In the genomic region with DNA sequence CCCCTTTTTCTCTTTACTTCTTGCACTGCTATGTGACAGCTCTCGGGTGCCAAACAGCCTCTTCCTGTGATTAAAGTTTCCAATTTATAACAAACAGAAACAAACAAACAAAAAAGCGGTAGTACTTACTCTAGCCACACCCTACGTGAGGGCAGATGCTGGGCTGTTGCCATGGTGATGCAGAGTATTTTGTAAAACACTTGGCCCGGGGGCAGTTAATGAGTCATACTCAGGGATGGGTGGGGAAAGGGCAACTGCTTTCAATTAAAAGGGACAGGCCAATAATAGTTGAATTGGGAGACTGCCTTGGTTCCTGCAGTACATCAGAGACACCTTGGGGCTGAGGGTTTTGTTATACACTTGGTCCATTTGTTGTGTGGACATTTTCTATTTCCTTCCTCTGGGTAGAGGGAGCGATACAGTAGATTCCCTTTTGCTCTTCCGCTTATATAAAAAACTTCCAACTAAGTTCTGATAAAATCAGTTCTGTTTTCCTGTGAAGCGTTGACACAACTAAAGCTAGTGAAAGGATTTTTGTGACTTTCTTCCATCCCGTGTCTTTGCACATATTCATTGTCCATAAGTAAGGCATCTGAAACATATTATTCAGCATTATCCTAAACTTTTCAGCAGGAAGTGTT, we compare ENCODE assay signal across 1 cellular context.
A peak's percentile ranks its signal among the peaks of the same experiment; 100 is the strongest.
TF ChIP-seq lines count a peak whose summit lies in the region.

No MANE protein-coding gene starts in this region.

TF ChIP-seq in HEK293, 187 proteins besides CTCF, POLR2A, EP300 and RAD21 (continued from another document):
- TF ChIP-seq SCRT2 (tag by site-specific recombination; IDR thresholded peaks at IDR 0.05) (no peak), ZNF169 (tag by site-specific recombination; IDR thresholded peaks at IDR 0.05) (no peak), ZNF658 (tag by site-specific recombination; IDR thresholded peaks at IDR 0.05) (no peak), ZBTB1 (tag by site-specific recombination; IDR thresholded peaks at IDR 0.05) (no peak), ZFP41 (tag by site-specific recombination; IDR thresholded peaks at IDR 0.05; ENCODE audit: borderline replicate concordance) (no peak), ZNF621 (tag by site-specific recombination; IDR thresholded peaks at IDR 0.05) (no peak), KLF9 (tag by site-specific recombination; IDR thresholded peaks at IDR 0.05; ENCODE audit: low read depth) (0 out of 2 replicates have a peak, but pooled peaks have one; percentile 29), ZNF211 (tag by site-specific recombination; IDR thresholded peaks at IDR 0.05; ENCODE audit: low read depth) (no peak), SALL2 (tag by site-specific recombination; IDR thresholded peaks at IDR 0.05; ENCODE audit: borderline replicate concordance) (no peak), ZNF157 (tag by site-specific recombination; IDR thresholded peaks at IDR 0.05) (no peak), SCRT1 (tag by site-specific recombination; IDR thresholded peaks at IDR 0.05; ENCODE audit: borderline replicate concordance) (no peak), ZNF791 (tag by site-specific recombination; IDR thresholded peaks at IDR 0.05) (no peak), ZNF274 (IDR thresholded peaks at IDR 0.05; ENCODE audit: low read length) (no peak), ZNF274 (tag by site-specific recombination; IDR thresholded peaks at IDR 0.05; ENCODE audit: borderline replicate concordance) (no peak), KLF1 (tag by site-specific recombination; IDR thresholded peaks at IDR 0.05) (peak; percentile 84), ZNF549 (tag by site-specific recombination; IDR thresholded peaks at IDR 0.05) (no peak)
- TF ChIP-seq, protein P1, sequence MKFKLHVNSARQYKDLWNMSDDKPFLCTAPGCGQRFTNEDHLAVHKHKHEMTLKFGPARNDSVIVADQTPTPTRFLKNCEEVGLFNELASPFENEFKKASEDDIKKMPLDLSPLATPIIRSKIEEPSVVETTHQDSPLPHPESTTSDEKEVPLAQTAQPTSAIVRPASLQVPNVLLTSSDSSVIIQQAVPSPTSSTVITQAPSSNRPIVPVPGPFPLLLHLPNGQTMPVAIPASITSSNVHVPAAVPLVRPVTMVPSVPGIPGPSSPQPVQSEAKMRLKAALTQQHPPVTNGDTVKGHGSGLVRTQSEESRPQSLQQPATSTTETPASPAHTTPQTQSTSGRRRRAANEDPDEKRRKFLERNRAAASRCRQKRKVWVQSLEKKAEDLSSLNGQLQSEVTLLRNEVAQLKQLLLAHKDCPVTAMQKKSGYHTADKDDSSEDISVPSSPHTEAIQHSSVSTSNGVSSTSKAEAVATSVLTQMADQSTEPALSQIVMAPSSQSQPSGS (tag by site-specific recombination; IDR thresholded peaks at IDR 0.05; ENCODE audit: low read depth) = no peak
